In the genomic region with DNA sequence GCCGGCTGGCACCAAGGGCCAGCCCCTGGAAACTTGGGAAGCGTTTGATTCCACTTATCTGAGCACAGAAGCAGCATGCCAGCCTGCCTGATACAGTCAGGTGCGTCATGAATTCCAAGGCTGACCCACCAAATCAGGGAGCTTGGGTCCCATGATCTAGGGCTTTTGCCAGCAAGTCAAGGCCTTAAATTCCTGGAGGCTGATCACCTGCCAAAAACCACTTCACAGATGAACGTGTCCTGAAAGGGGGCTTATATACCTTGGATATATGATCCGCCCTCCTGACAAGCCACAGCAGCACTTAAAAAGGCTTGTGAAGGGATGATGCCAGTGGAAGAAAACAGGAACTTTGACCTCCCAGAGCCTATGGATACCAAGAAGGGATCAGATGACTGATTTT, we compare ENCODE assay signal across 21 cellular contexts. TPM values are rescaled to one million over a fixed set of nuclear protein-coding genes. Genes with fewer than 3 reads are reported as not detected.
A peak's percentile ranks its signal among the peaks of the same experiment; 100 is the strongest.
DNase-seq lines count a peak whose midpoint lies in the region; ATAC-seq and TF ChIP-seq lines count a peak whose summit lies in the region.
"Had no signal": no experiment of that assay in that cellular context is flagged by ENCODE, and none has a peak within 500 bp of the region (broad histone marks: within the 10 kb centered on the region; RNA-seq: fewer than 3 reads in every experiment).

No MANE protein-coding gene starts in this region.

- no peaks in the 10 kb centered on the region for H3K36me3 ChIP-seq in smooth muscle cell (ENCODE audit: low read depth)
- H3K36me3 ChIP-seq: HAP-1, Peyer's patch had no signal

- H3K79me2 ChIP-seq in smooth muscle cell (ENCODE audit: low read depth) = no peaks in the 10 kb centered on the region

- peaks cover 15% of the 10 kb centered on the region for H3K27me3 ChIP-seq in smooth muscle cell (ENCODE audit: low read depth)
- H3K27me3 ChIP-seq: Peyer's patch had no signal

- WGBS in smooth muscle cell (ENCODE audit: low lambda C conversion rate) = 91% methylated on average over 5 of the region's 5 CpGs

- no peaks in the 10 kb centered on the region for H4K20me1 ChIP-seq in smooth muscle cell (ENCODE audit: low read depth)

- no peaks in the 10 kb centered on the region for H3K4me1 ChIP-seq in smooth muscle cell (ENCODE audit: low read depth)
- H3K4me1 ChIP-seq: HAP-1, Peyer's patch had no signal

- H3K9ac ChIP-seq in smooth muscle cell (ENCODE audit: low read depth) = no peak overlapping the region
- H3K9ac ChIP-seq: KMS-11, SK-N-SH had no signal

- H3F3A ChIP-seq in smooth muscle cell (ENCODE audit: low read depth) = no peaks in the 10 kb centered on the region

- no peaks in the 10 kb centered on the region for H3K9me3 ChIP-seq in smooth muscle cell (replicated peaks; ENCODE audit: low read depth)
- H3K9me3 ChIP-seq: HAP-1, Peyer's patch, SK-N-SH had no signal

- no peak overlapping the region for H3K27ac ChIP-seq in smooth muscle cell (ENCODE audit: low read depth)
- H3K27ac ChIP-seq: KMS-11, Peyer's patch had no signal

- DNase-seq in COLO668 (lab: John Stamatoyannopoulos, UW; ENCODE audit: unreplicated experiment) (peak; percentile 69), LoVo (ENCODE audit: low spot score) (peak; percentile 16), SW480 (ENCODE audit: low spot score) (peak; percentile 93), left kidney (ENCODE audit: low read depth, low spot score) (peak; percentile 73), smooth muscle cell (lab: John Stamatoyannopoulos, UW; ENCODE audit: unreplicated experiment) (no peak), putamen (ENCODE audit: low spot score) (no peak)
- DNase-seq in activated CD8-positive, alpha-beta memory T cell treated with anti-CD3 and anti-CD28 coated beads, Interleukin-2, amount 50 U/mL, for 4 hours = no peak
- DNase-seq: CD4-positive, CD25-positive, alpha-beta regulatory T cell; NCI-H1048; NCI-H1436 treated with DMSO at 0.1 percent for 48 hours; NCI-H2171; NCI-H510A; NCI-H82; Peyer's patch; SHP77; SK-N-SH had no signal

- no peak overlapping the region for H3K4me3 ChIP-seq in smooth muscle cell
- H3K4me3 ChIP-seq: HAP-1, Peyer's patch had no signal

- no peak for ATAC-seq in GM19035 (IDR thresholded peaks at IDR 0.05; ENCODE audit: unreplicated experiment)

- TF ChIP-seq CTCF in smooth muscle cell (IDR thresholded peaks at IDR 0.05; ENCODE audit: borderline replicate concordance, insufficient read depth, poor library complexity, severe bottlenecking) = no peak

- no peak overlapping the region for H2AFZ ChIP-seq in smooth muscle cell (ENCODE audit: low read depth)

- H3K4me2 ChIP-seq in smooth muscle cell = no peak overlapping the region
- H3K4me2 ChIP-seq: KMS-11, SK-N-SH had no signal

RNA-seq across cellular contexts. Expression of gene CLIC6, which starts 24.0 kb away (rescaled TPM):
- 0.09 and 0.22 TPM in 2 replicates for total RNA-seq in smooth muscle cell
- polyA plus RNA-seq in smooth muscle cell = 0.31 TPM in 1 of 2 replicates, not detected in the other
- total RNA-seq: CD4-positive, CD25-positive, alpha-beta regulatory T cell; MCF 10A had no signal
- polyA plus RNA-seq: AG04450; CD4-positive, CD25-positive, alpha-beta regulatory T cell had no signal

RNA-seq across cellular contexts. Expression of gene RCAN1, which starts 29.9 kb away (rescaled TPM):
- total RNA-seq in smooth muscle cell = 153 and 155 TPM in 2 replicates
- 77.3 and 96.3 TPM in 2 replicates for polyA plus RNA-seq in smooth muscle cell

Comparison
In these comparisons a context has a peak if more than half of its experiments do, and no peak if none do; other contexts are left out.
1. DNase-seq: peak in COLO668 (single experiment), LoVo (single experiment), SW480 (single experiment) and left kidney (single experiment); none in activated CD8-positive, alpha-beta memory T cell treated with anti-CD3 and anti-CD28 coated beads, Interleukin-2, amount 50 U/mL, for 4 hours (single experiment), smooth muscle cell (single experiment) and putamen (single experiment).